In genomic region chrX:13734278-13735172, GRCh38 we compare ENCODE assay signal across 1 cellular context.
A peak's percentile ranks its signal among the peaks of the same experiment; 100 is the strongest.
TF ChIP-seq lines count a peak whose summit lies in the region.

OFD1 (plus strand) TSS chrX:13734748; CDS start chrX:13735072, 324 bp downstream.
TRAPPC2 (minus strand) TSS chrX:13734620; CDS start chrX:13719963, 14,657 bp downstream.

TF ChIP-seq in K562, 482 proteins besides CTCF, POLR2A, EP300 and RAD21 (continued from another document and continues in another):
- TF ChIP-seq ZHX1 (conservative IDR thresholded peaks at IDR 0.05; ENCODE audit: low read length): peak; percentile 90; the same call in 1 of the 2 replicates
- no peak for TF ChIP-seq TCF7 (IDR thresholded peaks at IDR 0.05; ENCODE audit: borderline replicate concordance)
- no peak for TF ChIP-seq DDX20 (tag; IDR thresholded peaks at IDR 0.05; ENCODE audit: low read depth)
- TF ChIP-seq RFX5 (IDR thresholded peaks at IDR 0.05; ENCODE audit: low read depth, low read length): no peak
- no peak for TF ChIP-seq MYBL2 (IDR thresholded peaks at IDR 0.05; ENCODE audit: low read depth)
- TF ChIP-seq MYBL2 (CRISPR knock-in tag; IDR thresholded peaks at IDR 0.05; ENCODE audit: borderline replicate concordance): no peak
- TF ChIP-seq EGR1 (conservative IDR thresholded peaks at IDR 0.05): no peak; the same call in 1 of the 2 replicates
- no peak for TF ChIP-seq ZNF140 (CRISPR knock-in tag; IDR thresholded peaks at IDR 0.05)
- TF ChIP-seq CHCHD3 (CRISPR knock-in tag; IDR thresholded peaks at IDR 0.05): no peak
- no peak for TF ChIP-seq HNRNPL (IDR thresholded peaks at IDR 0.05; ENCODE audit: low read depth, low read length)
- TF ChIP-seq HMBOX1 (IDR thresholded peaks at IDR 0.05): peak; percentile 79
- no peak for TF ChIP-seq HEY1 (CRISPR knock-in tag; IDR thresholded peaks at IDR 0.05; ENCODE audit: borderline replicate concordance)
- TF ChIP-seq TSC22D4 (tag; IDR thresholded peaks at IDR 0.05): no peak
- TF ChIP-seq SP1 (CRISPR knock-in tag; IDR thresholded peaks at IDR 0.05): peak; percentile 16; the same call in 1 of the 2 replicates
- no peak for TF ChIP-seq ZBTB1 (CRISPR knock-in tag; IDR thresholded peaks at IDR 0.05; ENCODE audit: borderline replicate concordance, low read depth)
- TF ChIP-seq MCM5 (IDR thresholded peaks at IDR 0.05; ENCODE audit: low read depth): no peak
- TF ChIP-seq ZNF23 (CRISPR knock-in tag; IDR thresholded peaks at IDR 0.05): no peak
- TF ChIP-seq ZNF239 (CRISPR knock-in tag; IDR thresholded peaks at IDR 0.05): no peak
- TF ChIP-seq RFX1 (IDR thresholded peaks at IDR 0.05): peak; percentile 84
- peak; percentile 81; the same call in 1 of the 2 replicates for TF ChIP-seq PHF8 (IDR thresholded peaks at IDR 0.05; ENCODE audit: borderline replicate concordance, low read length)
- TF ChIP-seq TAF9B (IDR thresholded peaks at IDR 0.05; ENCODE audit: partially characterized antibody): peak; percentile 59
- peak; percentile 46; the same call in 1 of the 2 replicates for TF ChIP-seq ZNF592 (IDR thresholded peaks at IDR 0.05)
- no peak; the same call in 1 of the 2 replicates for TF ChIP-seq NCOR1 (IDR thresholded peaks at IDR 0.05)
- no peak for TF ChIP-seq RHOXF2B (CRISPR knock-in tag; conservative IDR thresholded peaks at IDR 0.05)
- TF ChIP-seq EHMT2 (IDR thresholded peaks at IDR 0.05): no peak
- TF ChIP-seq MNT (conservative IDR thresholded peaks at IDR 0.05): peak; percentile 56 to 67; a peak in 3 of 4 replicates
- TF ChIP-seq PURB (CRISPR knock-in tag; IDR thresholded peaks at IDR 0.05; ENCODE audit: low read depth): no peak
- no peak for TF ChIP-seq DMBX1 (CRISPR knock-in tag; IDR thresholded peaks at IDR 0.05; ENCODE audit: borderline replicate concordance)
- TF ChIP-seq XRCC4 (IDR thresholded peaks at IDR 0.05; ENCODE audit: extremely low read depth, insufficient read depth, insufficient read length): no peak
- TF ChIP-seq HNRNPLL (IDR thresholded peaks at IDR 0.05; ENCODE audit: low read depth, low read length, poor library complexity, severe bottlenecking): peak; percentile 32
- no peak for TF ChIP-seq ZSCAN29 (IDR thresholded peaks at IDR 0.05)
- peak; percentile 41; the same call in 1 of the 2 replicates for TF ChIP-seq ATF7 (IDR thresholded peaks at IDR 0.05)
- TF ChIP-seq ARHGAP35 (IDR thresholded peaks at IDR 0.05; ENCODE audit: partially characterized antibody): peak; percentile 94
- TF ChIP-seq MEF2D (tag; conservative IDR thresholded peaks at IDR 0.05; ENCODE audit: low read depth): peak; percentile 94
- TF ChIP-seq ERF (CRISPR knock-in tag; IDR thresholded peaks at IDR 0.05): no peak
- TF ChIP-seq STAT5B (CRISPR knock-in tag; IDR thresholded peaks at IDR 0.05): no peak
- peak; percentile 94 for TF ChIP-seq KDM5B (IDR thresholded peaks at IDR 0.05; ENCODE audit: insufficient replicate concordance, low read depth, low read length)
- no peak for TF ChIP-seq FOXJ3 (CRISPR knock-in tag; IDR thresholded peaks at IDR 0.05)
- TF ChIP-seq MTA3 (IDR thresholded peaks at IDR 0.05; ENCODE audit: borderline replicate concordance): peak; percentile 59; the same call in 1 of the 2 replicates
- TF ChIP-seq FOXP4 (CRISPR knock-in tag; IDR thresholded peaks at IDR 0.05; ENCODE audit: borderline replicate concordance): no peak
- no peak for TF ChIP-seq CCAR2 (IDR thresholded peaks at IDR 0.05; ENCODE audit: low read depth, low read length)
- TF ChIP-seq E2F1 (CRISPR knock-in tag; IDR thresholded peaks at IDR 0.05): no peak
- peak; percentile 90 for TF ChIP-seq KLF1 (tag; IDR thresholded peaks at IDR 0.05)
- peak; percentile 72 for TF ChIP-seq POLR2H (tag; IDR thresholded peaks at IDR 0.05; ENCODE audit: low read depth)
- TF ChIP-seq TFAP4 (CRISPR knock-in tag; IDR thresholded peaks at IDR 0.05; ENCODE audit: borderline replicate concordance): peak; percentile 63; the same call in 1 of the 2 replicates
- TF ChIP-seq USF2 (CRISPR knock-in tag; IDR thresholded peaks at IDR 0.05): no peak
- no peak for TF ChIP-seq SREBF1 (IDR thresholded peaks at IDR 0.05; ENCODE audit: borderline replicate concordance, low read depth, low read length)
- no peak for TF ChIP-seq STAT5A (IDR thresholded peaks at IDR 0.05; ENCODE audit: borderline replicate concordance, low read length)
- peak; percentile 34; the same call in 1 of the 2 replicates for TF ChIP-seq SAFB (IDR thresholded peaks at IDR 0.05; ENCODE audit: borderline replicate concordance, low read depth, low read length)
- TF ChIP-seq RBFOX2 (IDR thresholded peaks at IDR 0.05; ENCODE audit: low read depth, low read length): peak; percentile 96
- no peak for TF ChIP-seq RBM15 (IDR thresholded peaks at IDR 0.05; ENCODE audit: insufficient read depth, low read length)
- no peak for TF ChIP-seq KDM4B (IDR thresholded peaks at IDR 0.05; ENCODE audit: borderline replicate concordance in 2 of 2, low read depth in 1 of 2)
- TF ChIP-seq ATF2 (CRISPR knock-in tag; IDR thresholded peaks at IDR 0.05): no peak
- peak; percentile 79 for TF ChIP-seq CREM (IDR thresholded peaks at IDR 0.05; ENCODE audit: low read depth)
- no peak for TF ChIP-seq SAP30 (IDR thresholded peaks at IDR 0.05; ENCODE audit: borderline replicate concordance, insufficient read depth, low read depth, low read length, poor library complexity, severe bottlenecking)
- no peak for TF ChIP-seq ZNF431 (CRISPR knock-in tag; IDR thresholded peaks at IDR 0.05)
- TF ChIP-seq JUND (IDR thresholded peaks at IDR 0.05; ENCODE audit: borderline replicate concordance, low read depth, low read length): peak; percentile 35; the same call in 1 of the 2 replicates
- TF ChIP-seq JUND (tag; IDR thresholded peaks at IDR 0.05; ENCODE audit: borderline replicate concordance, low read depth, low read length): peak; percentile 19; the same call in 1 of the 3 replicates
